ENCODE assay signal across 1 cellular context in genomic region chr5:149314571-149315111, GRCh38.
TF ChIP-seq lines count a peak whose summit lies in the region.

No MANE protein-coding gene starts in this region.

TF ChIP-seq in K562, 482 proteins besides CTCF, POLR2A, EP300 and RAD21:
- TF ChIP-seq ZFP30 (CRISPR knock-in tag; IDR thresholded peaks at IDR 0.05; ENCODE audit: borderline replicate concordance) (no peak), ILF3 (IDR thresholded peaks at IDR 0.05; ENCODE audit: borderline replicate concordance) (no peak), TOE1 (IDR thresholded peaks at IDR 0.05; ENCODE audit: borderline replicate concordance) (no peak), TOE1 (CRISPR knock-in tag; IDR thresholded peaks at IDR 0.05; ENCODE audit: borderline replicate concordance, low read depth) (no peak), ZKSCAN3 (CRISPR knock-in tag; IDR thresholded peaks at IDR 0.05) (no peak), ETV5 (CRISPR knock-in tag; IDR thresholded peaks at IDR 0.05; ENCODE audit: low read depth) (no peak), STAG1 (CRISPR knock-in tag; IDR thresholded peaks at IDR 0.05; ENCODE audit: borderline replicate concordance) (no peak), THAP12 (CRISPR knock-in tag; IDR thresholded peaks at IDR 0.05) (no peak), ZNF445 (CRISPR knock-in tag; IDR thresholded peaks at IDR 0.05; ENCODE audit: low read depth) (no peak), RBM34 (IDR thresholded peaks at IDR 0.05; ENCODE audit: borderline replicate concordance, insufficient read depth, low read length) (no peak), BACH1 (tag; IDR thresholded peaks at IDR 0.05) (no peak), MNT (conservative IDR thresholded peaks at IDR 0.05) (no peak), FOXJ2 (tag; IDR thresholded peaks at IDR 0.05) (no peak), MCM3 (IDR thresholded peaks at IDR 0.05) (no peak), PKNOX1 (IDR thresholded peaks at IDR 0.05) (no peak), MAX (CRISPR knock-in tag; IDR thresholded peaks at IDR 0.05) (no peak), ZHX1 (conservative IDR thresholded peaks at IDR 0.05; ENCODE audit: low read length) (no peak)
